Comparison of ENCODE assay signal across 25 cellular contexts in genomic region chr4:36609631-36610030, GRCh38.
DNase-seq lines count a peak whose midpoint lies in the region; ATAC-seq, FAIRE-seq and TF ChIP-seq lines count a peak whose summit lies in the region.
"Had no signal": no experiment of that assay in that cellular context is flagged by ENCODE, and none has a peak within 500 bp of the region (broad histone marks: within the 10 kb centered on the region; RNA-seq: fewer than 3 reads in every experiment).

No MANE protein-coding gene starts in this region.

- no peaks in the 10 kb centered on the region for H3K4me1 ChIP-seq in GM12878 (ENCODE audit: control insufficient read depth, insufficient read depth, low read length)
- no peaks in the 10 kb centered on the region for H3K4me1 ChIP-seq in breast epithelium
- H3K4me1 ChIP-seq: BLaER1 treated with 17β-estradiol and CSF1 and Interleukin-3, amounts not matched to agents 10 nM and 100 nM; Caco-2 had no signal

- no peak overlapping the region for H3K9ac ChIP-seq in GM12878 (ENCODE audit: control insufficient read depth, insufficient read depth, low read length)
- H3K9ac ChIP-seq: BLaER1 treated with 17β-estradiol and CSF1 and Interleukin-3, amounts not matched to agents 10 nM and 100 nM had no signal

- WGBS in GM12878 (ENCODE audit: insufficient coverage, insufficient replicate concordance, low lambda C conversion rate, missing lambda C conversion rate), result 4% methylated on average over 1 of the region's 1 CpG

- H3K36me3 ChIP-seq in GM12878 (ENCODE audit: control insufficient read depth in 2 of 2, insufficient read depth in 2 of 2, low read length in 1 of 2) (no peaks in the 10 kb centered on the region), breast epithelium (no peaks in the 10 kb centered on the region)
- H3K36me3 ChIP-seq: BLaER1 treated with 17β-estradiol and CSF1 and Interleukin-3, amounts not matched to agents 10 nM and 100 nM had no signal

- ATAC-seq in GM19395 (IDR thresholded peaks at IDR 0.05; ENCODE audit: unreplicated experiment) (peak; percentile 61), HG02759 (IDR thresholded peaks at IDR 0.05; ENCODE audit: unreplicated experiment) (peak; percentile 45), GM12878 (peak; percentile 66)

- no TSS peak for BruUV-seq in GM12878 (replicated peaks; lab: Mats Ljungman, UMichigan)

- FAIRE-seq in GM12878 (lab: Jason Lieb, UNC), result no peak
- FAIRE-seq: H54, RCC 7860 had no signal

- in situ Hi-C loops in GM12878 (cut with MboI), result no loop called here

- no peaks in the 10 kb centered on the region for H4K20me1 ChIP-seq in GM12878 (ENCODE audit: control insufficient read depth, insufficient read depth)
- H4K20me1 ChIP-seq: BLaER1 treated with 17β-estradiol and CSF1 and Interleukin-3, amounts not matched to agents 10 nM and 100 nM had no signal

- TF ChIP-seq EP300 in GM12878 (IDR thresholded peaks at IDR 0.05; ENCODE audit: borderline replicate concordance in 1 of 2, control insufficient read depth in 1 of 2, low read depth in 2 of 2, low read length in 2 of 2), result no peak

- peaks cover 1% of the 10 kb centered on the region; the same call in 2 of the 3 replicates for H3K9me3 ChIP-seq in GM12878 (replicated peaks; ENCODE audit: control insufficient read depth, insufficient read depth, low read length)
- H3K9me3 ChIP-seq in breast epithelium, result peaks cover 0 to 5% of the 10 kb centered on the region in 2 donors
- H3K9me3 ChIP-seq: Caco-2 had no signal

- peak; percentile 2 for DNase-seq in DMS 273 (lab: John Stamatoyannopoulos, UW; ENCODE audit: unreplicated experiment)
- DNase-seq in DMS 273 treated with DMSO at 0.1 percent for 48 hours (lab: John Stamatoyannopoulos, UW), result no peak
- DNase-seq in GM12878 (ENCODE audit: low read depth, low spot score), result no peak
- DNase-seq in breast epithelium (ENCODE audit: low spot score in 2 of 2), result no peak
- no peak for DNase-seq in T1000 (lab: John Stamatoyannopoulos, UW)
- no peak for DNase-seq in SW 1271 (lab: John Stamatoyannopoulos, UW)
- DNase-seq: ACHN; Caco-2; CD4-positive, alpha-beta memory T cell; DMS153; Karpas-422; MV-4-11; NCI-H1105 treated with DMSO at 0.1 percent for 48 hours; NCI-H1694; NCI-H2081; NCI-H2171; NCI-H345; NCI-H526; OCI-M1 had no signal

- no peak overlapping the region for H3K4me2 ChIP-seq in GM12878 (ENCODE audit: control insufficient read depth, insufficient read depth)
- H3K4me2 ChIP-seq: BLaER1 treated with 17β-estradiol and CSF1 and Interleukin-3, amounts not matched to agents 10 nM and 100 nM had no signal

- no peak overlapping the region for H3K27ac ChIP-seq in GM12878 (ENCODE audit: control insufficient read depth, insufficient read depth)
- no peak overlapping the region for H3K27ac ChIP-seq in breast epithelium
- H3K27ac ChIP-seq: 22Rv1; BLaER1 treated with 17β-estradiol and CSF1 and Interleukin-3, amounts not matched to agents 10 nM and 100 nM had no signal

- RAD21 ChIA-PET in GM12878 (lab: Charles Lee; ENCODE audit: unreplicated experiment), result no interaction called here

- TF ChIP-seq POLR2A in GM12878 (IDR thresholded peaks at IDR 0.05; ENCODE audit: low read depth, low read length), result no peak
- no peak for TF ChIP-seq POLR2A in breast epithelium (IDR thresholded peaks at IDR 0.05)

- no peaks in the 10 kb centered on the region for H3K27me3 ChIP-seq in GM12878 (replicated peaks in 1 of 2; ENCODE audit: control insufficient read depth in 2 of 2, insufficient read depth in 2 of 2, low read length in 1 of 2)
- H3K27me3 ChIP-seq in breast epithelium, result no peaks in the 10 kb centered on the region
- H3K27me3 ChIP-seq: BLaER1 treated with 17β-estradiol and CSF1 and Interleukin-3, amounts not matched to agents 10 nM and 100 nM had no signal

- H3K79me2 ChIP-seq in GM12878 (ENCODE audit: control insufficient read depth, insufficient read depth, low read length), result no peaks in the 10 kb centered on the region

- TF ChIP-seq CTCF in GM12878 (IDR thresholded peaks at IDR 0.05 in 2 of 3, conservative IDR thresholded peaks at IDR 0.05 in 1 of 3; ENCODE audit: control insufficient read depth in 2 of 3, extremely low read depth in 1 of 3, insufficient read depth in 1 of 3, low read depth in 3 of 3, low read length in 3 of 3), result no peak
- TF ChIP-seq CTCF in breast epithelium (IDR thresholded peaks at IDR 0.05), result no peak

- H2AFZ ChIP-seq in GM12878 (ENCODE audit: control insufficient read depth, low read depth, low read length), result peak overlapping the region; percentile 40

- intact Hi-C loops in GM12878 (cut with micrococcal nuclease; ENCODE audit: unreplicated experiment), result no loop called here
- intact Hi-C loops in breast epithelium (cut with DNase I; ENCODE audit: low total_unique reads), result no loop called here

- TF ChIP-seq RAD21 in GM12878 (IDR thresholded peaks at IDR 0.05; ENCODE audit: insufficient read depth, low read depth, low read length), result no peak

- POLR2A ChIA-PET in GM12878 (lab: Charles Lee), result no interaction called here

- H3K4me3 ChIP-seq in GM12878, result no peak overlapping the region
- H3K4me3 ChIP-seq in breast epithelium, result no peak overlapping the region
- H3K4me3 ChIP-seq: BLaER1 treated with 17β-estradiol and CSF1 and Interleukin-3, amounts not matched to agents 10 nM and 100 nM had no signal

- CTCF ChIA-PET in GM12878 (lab: Yijun Ruan, JAX), result no interaction called here

- SMC1A ChIA-PET in GM12878 (lab: Charles Lee; ENCODE audit: uncharacterized antibody, unreplicated experiment), result interaction anchor here (0.7 to 1.0 kb wide), 2 partner anchors 8 to 18 kb away, joined by 3 read pairs; no protein-coding TSS in a partner anchor

TF ChIP-seq in GM12878, 131 proteins besides CTCF, POLR2A, EP300 and RAD21:
- TF ChIP-seq JUNB (IDR thresholded peaks at IDR 0.05), result peak; percentile 36; the same call in 1 of the 2 replicates
- TF ChIP-seq MEF2B (IDR thresholded peaks at IDR 0.05; ENCODE audit: partially characterized antibody, poor library complexity, severe bottlenecking), result no peak
- no peak for TF ChIP-seq SKIL (IDR thresholded peaks at IDR 0.05; ENCODE audit: low read depth, poor library complexity, severe bottlenecking)
